ENCODE assay signal across 20 cellular contexts in genomic region chr7:37684927-37685326, GRCh38. TPM values are rescaled to one million over a fixed set of nuclear protein-coding genes. Genes with fewer than 3 reads are reported as not detected.
"Had no signal": no experiment of that assay in that cellular context is flagged by ENCODE, and none has a peak within 500 bp of the region (broad histone marks: within the 10 kb centered on the region; RNA-seq: fewer than 3 reads in every experiment).

No MANE protein-coding gene starts in this region.

- H3K4me3 ChIP-seq: coronary artery, gastrocnemius medialis, right atrium auricular region, tibial nerve had no signal

- H3K27ac ChIP-seq: coronary artery, gastrocnemius medialis, right atrium auricular region, VCaP had no signal

- H3K36me3 ChIP-seq: gastrocnemius medialis, heart right ventricle, left lung, right atrium auricular region, tibial nerve had no signal

- H3K4me1 Mint-ChIP-seq: neural crest cell had no signal

- H3K4me1 ChIP-seq: gastrocnemius medialis, right atrium auricular region had no signal

- H3K9me3 ChIP-seq: gastrocnemius medialis, heart right ventricle, left lung, right atrium auricular region, tibial nerve had no signal

- ATAC-seq: activated CD8-positive, alpha-beta T cell treated with anti-CD3 and anti-CD28 coated beads, Interleukin-2, amount 10 ng/mL, durations not matched to agents 7 days and 5 days; gastrocnemius medialis; heart right ventricle; left lung; T-cell had no signal

- H3K9me3 Mint-ChIP-seq: neural crest cell, T-cell had no signal

- DNase-seq: activated CD4-positive, alpha-beta T cell treated with anti-CD3 and anti-CD28 coated beads for 4 hours; activated CD8-positive, alpha-beta memory T cell treated with anti-CD3 and anti-CD28 coated beads, Interleukin-2, amount 50 U/mL, for 48 hours; activated CD8-positive, alpha-beta T cell treated with anti-CD3 and anti-CD28 coated beads, Interleukin-2, amount 10 ng/mL, durations not matched to agents 7 days and 5 days; activated naive CD4-positive, alpha-beta T cell treated with Interleukin-2 at 50 U/mL for 16 hours; caudate nucleus; effector CD8-positive, alpha-beta T cell; gastrocnemius medialis; heart right ventricle; left lung; mesenchymal stem cell; small intestine; T-cell; T1000 had no signal

- H3K27me3 ChIP-seq: gastrocnemius medialis, heart right ventricle, left lung, right atrium auricular region, tibial nerve had no signal

- H3K4me3 Mint-ChIP-seq: activated CD8-positive, alpha-beta T cell treated with anti-CD3 and anti-CD28 coated beads, Interleukin-2, amount 10 ng/mL, durations not matched to agents 7 days and 5 days; neural crest cell had no signal

- H3K27ac Mint-ChIP-seq: activated CD8-positive, alpha-beta T cell treated with anti-CD3 and anti-CD28 coated beads, Interleukin-2, amount 10 ng/mL, durations not matched to agents 7 days and 5 days; T-cell had no signal

- H3K36me3 Mint-ChIP-seq: T-cell had no signal

RNA-seq across cellular contexts. Expression of gene GPR141, which starts 1.4 kb away (rescaled TPM):
- total RNA-seq: activated CD8-positive, alpha-beta T cell treated with anti-CD3 and anti-CD28 coated beads, Interleukin-2, amount 10 ng/mL, durations not matched to agents 7 days and 5 days; fibroblast of lung; gastrocnemius medialis had no signal
- polyA plus RNA-seq: fibroblast of lung, keratinocyte had no signal
